39 cellular contexts compared by ENCODE assay signal in genomic region chr5:100421360-100421759, GRCh38.
"Had no signal": no experiment of that assay in that cellular context is flagged by ENCODE, and none has a peak within 500 bp of the region (broad histone marks: within the 10 kb centered on the region; RNA-seq: fewer than 3 reads in every experiment).

No MANE protein-coding gene starts in this region.

- H3K27me3 ChIP-seq: ascending aorta, cardiac muscle cell had no signal

- H3K27me3 Mint-ChIP-seq: activated CD4-positive, alpha-beta memory T cell treated with anti-CD3 and anti-CD28 coated beads, Interleukin-2, amount 10 ng/mL, durations not matched to agents 7 days and 5 days; activated CD4-positive, alpha-beta T cell treated with anti-CD3 and anti-CD28 coated beads for 36 hours; activated CD4-positive, alpha-beta T cell treated with anti-CD3 and anti-CD28 coated beads, Interleukin-2, amount 10 ng/mL, durations not matched to agents 7 days and 5 days; activated CD8-positive, alpha-beta memory T cell treated with anti-CD3 and anti-CD28 coated beads, Interleukin-2, amount 10 ng/mL, durations not matched to agents 7 days and 5 days; activated naive CD4-positive, alpha-beta T cell treated with anti-CD3 and anti-CD28 coated beads, Interleukin-2, amount 10 ng/mL, durations not matched to agents 7 days and 5 days; activated naive CD4-positive, alpha-beta T cell treated with anti-CD3 and anti-CD28 coated beads, Interleukin-2, amount 50 U/mL, for 24 hours; activated naive CD8-positive, alpha-beta T cell; activated naive CD8-positive, alpha-beta T cell treated with anti-CD3 and anti-CD28 coated beads, Interleukin-2, amount 10 ng/mL, durations not matched to agents 7 days and 5 days; activated naive CD8-positive, alpha-beta T cell treated with anti-CD3 and anti-CD28 coated beads, Interleukin-2, amount 50 U/mL, for 24 hours; activated T-cell treated with anti-CD3 and anti-CD28 coated beads, Interleukin-2, amount 50 U/mL, for 24 hours; brain; central memory CD8-positive, alpha-beta T cell had no signal

- H3K27ac ChIP-seq: ascending aorta, cardiac muscle cell, WERI-Rb-1 had no signal

- H3K4me3 ChIP-seq: ascending aorta, cardiac muscle cell had no signal

- H3K4me1 Mint-ChIP-seq: activated CD4-positive, alpha-beta memory T cell treated with anti-CD3 and anti-CD28 coated beads, Interleukin-2, amount 10 ng/mL, durations not matched to agents 7 days and 5 days; activated CD4-positive, alpha-beta T cell treated with anti-CD3 and anti-CD28 coated beads for 36 hours; activated CD4-positive, alpha-beta T cell treated with anti-CD3 and anti-CD28 coated beads, Interleukin-2, amount 10 ng/mL, durations not matched to agents 7 days and 5 days; activated CD8-positive, alpha-beta memory T cell treated with anti-CD3 and anti-CD28 coated beads, Interleukin-2, amount 10 ng/mL, durations not matched to agents 7 days and 5 days; activated naive CD4-positive, alpha-beta T cell treated with anti-CD3 and anti-CD28 coated beads, Interleukin-2, amount 10 ng/mL, durations not matched to agents 7 days and 5 days; activated naive CD4-positive, alpha-beta T cell treated with anti-CD3 and anti-CD28 coated beads, Interleukin-2, amount 50 U/mL, for 24 hours; activated naive CD8-positive, alpha-beta T cell treated with anti-CD3 and anti-CD28 coated beads, Interleukin-2, amount 10 ng/mL, durations not matched to agents 7 days and 5 days; activated naive CD8-positive, alpha-beta T cell treated with anti-CD3 and anti-CD28 coated beads, Interleukin-2, amount 50 U/mL, for 24 hours; brain; central memory CD8-positive, alpha-beta T cell; WTC11 had no signal

- H3K4me3 Mint-ChIP-seq: activated CD4-positive, alpha-beta memory T cell treated with anti-CD3 and anti-CD28 coated beads, Interleukin-2, amount 10 ng/mL, durations not matched to agents 7 days and 5 days; activated CD4-positive, alpha-beta T cell treated with anti-CD3 and anti-CD28 coated beads for 36 hours; activated CD4-positive, alpha-beta T cell treated with anti-CD3 and anti-CD28 coated beads, Interleukin-2, amount 10 ng/mL, durations not matched to agents 7 days and 5 days; activated CD8-positive, alpha-beta memory T cell treated with anti-CD3 and anti-CD28 coated beads, Interleukin-2, amount 10 ng/mL, durations not matched to agents 7 days and 5 days; activated CD8-positive, alpha-beta T cell treated with anti-CD3 and anti-CD28 coated beads, Interleukin-2, amount 10 ng/mL, durations not matched to agents 7 days and 5 days; activated naive CD4-positive, alpha-beta T cell treated with anti-CD3 and anti-CD28 coated beads, Interleukin-2, amount 10 ng/mL, durations not matched to agents 7 days and 5 days; activated naive CD4-positive, alpha-beta T cell treated with anti-CD3 and anti-CD28 coated beads, Interleukin-2, amount 50 U/mL, for 24 hours; activated naive CD8-positive, alpha-beta T cell; activated naive CD8-positive, alpha-beta T cell treated with anti-CD3 and anti-CD28 coated beads, Interleukin-2, amount 10 ng/mL, durations not matched to agents 7 days and 5 days; activated naive CD8-positive, alpha-beta T cell treated with anti-CD3 and anti-CD28 coated beads, Interleukin-2, amount 50 U/mL, for 24 hours; activated T-cell treated with anti-CD3 and anti-CD28 coated beads, Interleukin-2, amount 50 U/mL, for 24 hours; brain; central memory CD8-positive, alpha-beta T cell; T-helper 1 cell treated with Interleukin-12 subunit alpha and Interleukin-12 subunit beta and Interleukin-4 antibody, amounts not matched to agents 30 μg/mL and 1 μg/mL, for 36 hours; T-helper 2 cell treated with Interferon-gamma antibody and Interleukin-4, amounts not matched to agents 5 μg/mL and 100 μg/mL, for 36 hours; WTC11 had no signal

- H3K4me1 ChIP-seq: ascending aorta had no signal

- ATAC-seq: activated CD4-positive, alpha-beta T cell treated with anti-CD3 and anti-CD28 coated beads for 36 hours; activated CD4-positive, CD25-positive, alpha-beta regulatory T cell treated with anti-CD3 and anti-CD28 coated beads, Interleukin-2, amount 50 U/mL, for 24 hours; activated CD8-positive, alpha-beta memory T cell treated with anti-CD3 and anti-CD28 coated beads, Interleukin-2, amount 10 ng/mL, durations not matched to agents 7 days and 5 days; activated CD8-positive, alpha-beta T cell treated with anti-CD3 and anti-CD28 coated beads, Interleukin-2, amount 10 ng/mL, durations not matched to agents 7 days and 5 days; activated naive CD8-positive, alpha-beta T cell treated with anti-CD3 and anti-CD28 coated beads, Interleukin-2, amount 50 U/mL, for 24 hours; WTC11 had no signal

- DNase-seq: activated CD4-positive, alpha-beta memory T cell treated with anti-CD3 and anti-CD28 coated beads, Interleukin-2, amount 10 ng/mL, durations not matched to agents 7 days and 5 days; activated CD4-positive, alpha-beta T cell treated with anti-CD3 and anti-CD28 coated beads for 1 hour; activated CD4-positive, alpha-beta T cell treated with anti-CD3 and anti-CD28 coated beads for 36 hours; activated CD4-positive, alpha-beta T cell treated with anti-CD3 and anti-CD28 coated beads for 48 hours; activated CD4-positive, alpha-beta T cell treated with anti-CD3 and anti-CD28 coated beads, Interleukin-2, amount 10 ng/mL, durations not matched to agents 7 days and 5 days; activated CD4-positive, alpha-beta T cell treated with anti-CD3 and anti-CD28 coated beads, Interleukin-2, amount 50 U/mL, for 48 hours; activated CD4-positive, CD25-positive, alpha-beta regulatory T cell; activated CD8-positive, alpha-beta memory T cell treated with anti-CD3 and anti-CD28 coated beads for 24 hours; activated CD8-positive, alpha-beta memory T cell treated with anti-CD3 and anti-CD28 coated beads, Interleukin-2, amount 10 ng/mL, durations not matched to agents 7 days and 5 days; activated CD8-positive, alpha-beta memory T cell treated with anti-CD3 and anti-CD28 coated beads, Interleukin-2, amount 50 U/mL, for 48 hours; activated CD8-positive, alpha-beta T cell treated with anti-CD3 and anti-CD28 coated beads, Interleukin-2, amount 10 ng/mL, durations not matched to agents 7 days and 5 days; activated effector memory CD4-positive, alpha-beta T cell treated with Interleukin-2 at 50 U/mL for 16 hours; activated gamma-delta T cell; activated naive CD4-positive, alpha-beta T cell treated with anti-CD3 and anti-CD28 coated beads, Interleukin-2, amount 10 ng/mL, durations not matched to agents 7 days and 5 days; activated naive CD4-positive, alpha-beta T cell treated with Interleukin-2 at 50 U/mL for 16 hours; activated naive CD8-positive, alpha-beta T cell treated with anti-CD3 and anti-CD28 coated beads, Interleukin-2, amount 10 ng/mL, durations not matched to agents 7 days and 5 days; activated naive CD8-positive, alpha-beta T cell treated with anti-CD3 and anti-CD28 coated beads, Interleukin-2, amount 50 U/mL, for 24 hours; activated T-cell treated with anti-CD3 and anti-CD28 coated beads, Interleukin-2, amount 50 U/mL, for 24 hours; activated T-cell treated with anti-CD3 and anti-CD28 coated beads, Interleukin-2, amount 50 U/mL, for 48 hours; amygdala; anterior cingulate cortex; caudate nucleus; cerebellar nuclear complex; T-helper 2 cell; T-helper 9 cell; WERI-Rb-1 had no signal

- H3K36me3 Mint-ChIP-seq: activated CD8-positive, alpha-beta memory T cell treated with anti-CD3 and anti-CD28 coated beads, Interleukin-2, amount 10 ng/mL, durations not matched to agents 7 days and 5 days; activated naive CD4-positive, alpha-beta T cell treated with anti-CD3 and anti-CD28 coated beads, Interleukin-2, amount 10 ng/mL, durations not matched to agents 7 days and 5 days had no signal

- H3K36me3 ChIP-seq: ascending aorta, cardiac muscle cell, WERI-Rb-1 had no signal

- H3K27ac Mint-ChIP-seq: activated CD4-positive, alpha-beta memory T cell treated with anti-CD3 and anti-CD28 coated beads, Interleukin-2, amount 10 ng/mL, durations not matched to agents 7 days and 5 days; activated CD4-positive, alpha-beta T cell treated with anti-CD3 and anti-CD28 coated beads for 36 hours; activated CD4-positive, alpha-beta T cell treated with anti-CD3 and anti-CD28 coated beads, Interleukin-2, amount 10 ng/mL, durations not matched to agents 7 days and 5 days; activated CD8-positive, alpha-beta memory T cell treated with anti-CD3 and anti-CD28 coated beads, Interleukin-2, amount 10 ng/mL, durations not matched to agents 7 days and 5 days; activated CD8-positive, alpha-beta T cell treated with anti-CD3 and anti-CD28 coated beads, Interleukin-2, amount 10 ng/mL, durations not matched to agents 7 days and 5 days; activated naive CD4-positive, alpha-beta T cell treated with anti-CD3 and anti-CD28 coated beads, Interleukin-2, amount 10 ng/mL, durations not matched to agents 7 days and 5 days; activated naive CD4-positive, alpha-beta T cell treated with anti-CD3 and anti-CD28 coated beads, Interleukin-2, amount 50 U/mL, for 24 hours; activated naive CD8-positive, alpha-beta T cell; activated naive CD8-positive, alpha-beta T cell treated with anti-CD3 and anti-CD28 coated beads, Interleukin-2, amount 10 ng/mL, durations not matched to agents 7 days and 5 days; activated naive CD8-positive, alpha-beta T cell treated with anti-CD3 and anti-CD28 coated beads, Interleukin-2, amount 50 U/mL, for 24 hours; activated T-cell treated with anti-CD3 and anti-CD28 coated beads, Interleukin-2, amount 50 U/mL, for 24 hours; activated T-helper 2 cell treated with anti-CD3 and anti-CD28 coated beads, Interferon-gamma antibody, Interleukin-2, Interleukin-4, amounts not matched to agents 10 μg/mL and 5 μg/mL and 100 μg/mL, durations not matched to agents 14 hours and 24 hours and 36 hours; brain; T-helper 1 cell treated with Interleukin-12 subunit alpha and Interleukin-12 subunit beta and Interleukin-4 antibody, amounts not matched to agents 30 μg/mL and 1 μg/mL, for 36 hours; T-helper 2 cell treated with Interferon-gamma antibody and Interleukin-4, amounts not matched to agents 5 μg/mL and 100 μg/mL, for 36 hours; WTC11 had no signal

- FAIRE-seq: bronchial epithelial cell, TTC549 had no signal
